In genomic region chr4:48212165-48212564, GRCh38 we compare ENCODE assay signal across 1 cellular context.
A peak's percentile ranks its signal among the peaks of the same experiment; 100 is the strongest.
TF ChIP-seq lines count a peak whose summit lies in the region.

No MANE protein-coding gene starts in this region.

TF ChIP-seq in K562, 482 proteins besides CTCF, POLR2A, EP300 and RAD21 (continued from another document and continues in another):
- TF ChIP-seq ARID3A (IDR thresholded peaks at IDR 0.05; ENCODE audit: borderline replicate concordance, low read depth, low read length) (no peak), PYGO2 (tag; IDR thresholded peaks at IDR 0.05) (no peak), FIP1L1 (IDR thresholded peaks at IDR 0.05; ENCODE audit: low read depth, low read length, poor library complexity, severe bottlenecking) (no peak), ASH1L (IDR thresholded peaks at IDR 0.05; ENCODE audit: borderline replicate concordance, low read depth, partially characterized antibody) (no peak), ZNF431 (CRISPR knock-in tag; IDR thresholded peaks at IDR 0.05) (no peak), GATAD2A (IDR thresholded peaks at IDR 0.05) (peak; percentile 66; the same call in 1 of the 2 replicates), POLR3A (IDR thresholded peaks at IDR 0.05; ENCODE audit: borderline replicate concordance, extremely low read depth, insufficient read depth, insufficient read length) (no peak), HDGF (IDR thresholded peaks at IDR 0.05) (no peak), ZFPM2 (CRISPR knock-in tag; IDR thresholded peaks at IDR 0.05) (no peak), HOXB6 (CRISPR knock-in tag; IDR thresholded peaks at IDR 0.05; ENCODE audit: borderline replicate concordance) (no peak), ATF4 (CRISPR knock-in tag; IDR thresholded peaks at IDR 0.05) (no peak), ATF7 (IDR thresholded peaks at IDR 0.05) (0 out of 2 replicates have a peak, but pooled peaks have one; percentile 41), E2F3 (CRISPR knock-in tag; IDR thresholded peaks at IDR 0.05) (no peak), ZNF407 (IDR thresholded peaks at IDR 0.05; ENCODE audit: low read depth) (no peak), ZNF740 (CRISPR knock-in tag; IDR thresholded peaks at IDR 0.05) (no peak), ZNF740 (tag; IDR thresholded peaks at IDR 0.05) (no peak), ZBTB8A (IDR thresholded peaks at IDR 0.05; ENCODE audit: partially characterized antibody) (no peak), MLLT1 (IDR thresholded peaks at IDR 0.05) (0 out of 4 replicates have a peak, but pooled peaks of 1 of the 2 experiments have one; percentile 42), FOS (IDR thresholded peaks at IDR 0.05; ENCODE audit: extremely low read depth, insufficient read length) (no peak), HNRNPH1 (optimal IDR thresholded peaks at IDR 0.05; ENCODE audit: low read depth, low read length) (no peak), POLR2B (IDR thresholded peaks at IDR 0.05; ENCODE audit: low read depth, partially characterized antibody) (no peak), SRSF1 (IDR thresholded peaks at IDR 0.05; ENCODE audit: low read depth, low read length) (no peak), FOXM1 (IDR thresholded peaks at IDR 0.05; ENCODE audit: low read depth) (no peak; the same call in 1 of the 2 replicates), FOXM1 (CRISPR knock-in tag; IDR thresholded peaks at IDR 0.05; ENCODE audit: low read depth) (no peak), CREB1 (IDR thresholded peaks at IDR 0.05) (no peak), CREB1 (CRISPR knock-in tag; IDR thresholded peaks at IDR 0.05) (no peak), PRPF4 (IDR thresholded peaks at IDR 0.05; ENCODE audit: insufficient read depth, low read depth, low read length, poor library complexity, severe bottlenecking) (no peak), GTF2A2 (tag; IDR thresholded peaks at IDR 0.05) (no peak), HEY1 (CRISPR knock-in tag; IDR thresholded peaks at IDR 0.05; ENCODE audit: borderline replicate concordance) (no peak), ERF (CRISPR knock-in tag; IDR thresholded peaks at IDR 0.05) (no peak), ZKSCAN8 (CRISPR knock-in tag; IDR thresholded peaks at IDR 0.05) (no peak), TAF15 (IDR thresholded peaks at IDR 0.05; ENCODE audit: low read depth, low read length) (no peak), TARDBP (IDR thresholded peaks at IDR 0.05) (no peak), SUPT5H (IDR thresholded peaks at IDR 0.05) (no peak), CTBP1 (IDR thresholded peaks at IDR 0.05; ENCODE audit: borderline replicate concordance) (peak; percentile 61; the same call in 1 of the 2 replicates), CC2D1A (IDR thresholded peaks at IDR 0.05) (peak; percentile 30; the same call in 1 of the 2 replicates), HDAC1 (IDR thresholded peaks at IDR 0.05) (peak; percentile 34 to 68; a peak in 3 of 4 replicates), PRDM10 (IDR thresholded peaks at IDR 0.05; ENCODE audit: partially characterized antibody) (peak; percentile 87), TEAD1 (CRISPR knock-in tag; IDR thresholded peaks at IDR 0.05) (no peak), ZNF174 (CRISPR knock-in tag; IDR thresholded peaks at IDR 0.05) (no peak), MYC (IDR thresholded peaks at IDR 0.05; ENCODE audit: low read depth, low read length) (no peak), MYC (CRISPR knock-in tag; IDR thresholded peaks at IDR 0.05; ENCODE audit: borderline replicate concordance, low read depth) (no peak), RBM22 (IDR thresholded peaks at IDR 0.05; ENCODE audit: low read depth, low read length, poor library complexity, severe bottlenecking) (no peak), CHCHD3 (CRISPR knock-in tag; IDR thresholded peaks at IDR 0.05) (no peak), PTTG1 (tag; IDR thresholded peaks at IDR 0.05; ENCODE audit: low read depth) (no peak), ZNF253 (CRISPR knock-in tag; conservative IDR thresholded peaks at IDR 0.05) (no peak), KAT7 (CRISPR knock-in tag; IDR thresholded peaks at IDR 0.05; ENCODE audit: borderline replicate concordance) (no peak), HNRNPK (IDR thresholded peaks at IDR 0.05; ENCODE audit: low read depth, low read length, poor library complexity, severe bottlenecking) (no peak), PHF21A (IDR thresholded peaks at IDR 0.05; ENCODE audit: borderline replicate concordance, low read depth) (no peak), CBFA2T3 (IDR thresholded peaks at IDR 0.05) (peak; percentile 73), ELF4 (CRISPR knock-in tag; IDR thresholded peaks at IDR 0.05) (peak; percentile 73; the same call in 1 of the 2 replicates), ZNF507 (tag; conservative IDR thresholded peaks at IDR 0.05) (no peak), IFI16 (CRISPR knock-in tag; IDR thresholded peaks at IDR 0.05) (no peak), MTA1 (IDR thresholded peaks at IDR 0.05; ENCODE audit: borderline replicate concordance) (0 out of 2 replicates have a peak, but pooled peaks have one; percentile 46), IRF9 (tag; IDR thresholded peaks at IDR 0.05) (no peak), TEAD2 (tag; IDR thresholded peaks at IDR 0.05) (no peak), ZNF316 (IDR thresholded peaks at IDR 0.05) (no peak), KLF6 (CRISPR knock-in tag; IDR thresholded peaks at IDR 0.05; ENCODE audit: borderline replicate concordance) (no peak), ZNF347 (CRISPR knock-in tag; IDR thresholded peaks at IDR 0.05; ENCODE audit: low read depth) (no peak), IRF2 (CRISPR knock-in tag; IDR thresholded peaks at IDR 0.05) (no peak)
